In genomic region chr20:38764563-38765355, GRCh38 we compare ENCODE assay signal across 10 cellular contexts. TPM values are rescaled to one million over a fixed set of nuclear protein-coding genes. Genes with fewer than 3 reads are reported as not detected.
DNase-seq lines count a peak whose midpoint lies in the region; ATAC-seq and TF ChIP-seq lines count a peak whose summit lies in the region.
"Had no signal": no experiment of that assay in that cellular context is flagged by ENCODE, and none has a peak within 500 bp of the region (broad histone marks: within the 10 kb centered on the region; RNA-seq: fewer than 3 reads in every experiment).

No MANE protein-coding gene starts in this region.

- peaks cover 6% of the 10 kb centered on the region for H3K36me3 Mint-ChIP-seq in Caco-2 (ENCODE audit: insufficient read depth, unreplicated experiment)

- in situ Hi-C loops in mammary epithelial cell (cut with MboI; ENCODE audit: low sequenced_read_pairs in 2 of 2) = no loop called here

- no peak overlapping the region for H3K9ac ChIP-seq in mammary epithelial cell (ENCODE audit: insufficient read depth, low read length)

- POLR2A ChIA-PET in Caco-2 (lab: Charles Lee) = no interaction called here

- H3K79me2 ChIP-seq in mammary epithelial cell (ENCODE audit: insufficient read depth, low read length) = no peaks in the 10 kb centered on the region

- H3K4me1 ChIP-seq in mammary epithelial cell (ENCODE audit: insufficient read depth, low read length) (peaks cover 12% of the 10 kb centered on the region), psoas muscle (no peaks in the 10 kb centered on the region), Caco-2 (no peaks in the 10 kb centered on the region)

- WGBS in mammary epithelial cell (ENCODE audit: low coverage, missing lambda C conversion rate) = 49% methylated on average over 11 of the region's 11 CpGs
- WGBS in psoas muscle, 3 donors = 78 to 86% (median 82%) methylated on average over 11 of the region's 11 CpGs

- no peaks in the 10 kb centered on the region for H3K9me3 Mint-ChIP-seq in Caco-2 (ENCODE audit: unreplicated experiment)
- H3K9me3 Mint-ChIP-seq: activated naive CD4-positive, alpha-beta T cell treated with anti-CD3 and anti-CD28 coated beads, Interleukin-2, amount 50 U/mL, for 24 hours had no signal

- peak in 3 of 4 donors; percentile 71 to 81 (median 76) for ATAC-seq in psoas muscle
- ATAC-seq in HG03280 (IDR thresholded peaks at IDR 0.05; ENCODE audit: unreplicated experiment) = no peak

- H3K9me3 ChIP-seq in mammary epithelial cell (replicated peaks; ENCODE audit: insufficient read depth, low read length) (no peaks in the 10 kb centered on the region), psoas muscle (no peaks in the 10 kb centered on the region), Caco-2 (no peaks in the 10 kb centered on the region)

- peak overlapping the region; percentile 5 for H3K4me2 ChIP-seq in mammary epithelial cell (ENCODE audit: insufficient read depth, low read depth, low read length)

- H3K36me3 ChIP-seq in mammary epithelial cell (ENCODE audit: insufficient read depth, low read length) (peaks cover 11% of the 10 kb centered on the region), psoas muscle (ENCODE audit: insufficient read depth in 1 of 2, low read depth in 1 of 2) (peaks cover 27 to 100% of the 10 kb centered on the region in 2 donors), Caco-2 (ENCODE audit: control insufficient read depth, insufficient read depth, low read length) (0 out of 2 replicates have a peak, but pooled peaks cover 2% of the 10 kb centered on the region)

- CTCF ChIA-PET in mammary epithelial cell (lab: Charles Lee; ENCODE audit: low non-redundant PET) = interaction anchor here (0.5 kb wide), 1 partner anchor 285 kb away, joined by 3 read pairs; no protein-coding TSS in a partner anchor
- CTCF ChIA-PET in Caco-2 (lab: Charles Lee) = interaction anchor here (0.8 to 1.3 kb wide), 2 partner anchors 116 to 131 kb away, joined by 3 to 4 read pairs; no protein-coding TSS in a partner anchor

- no peaks in the 10 kb centered on the region for H3K27me3 Mint-ChIP-seq in Caco-2 (ENCODE audit: insufficient read depth, unreplicated experiment)
- H3K27me3 Mint-ChIP-seq: activated naive CD4-positive, alpha-beta T cell treated with anti-CD3 and anti-CD28 coated beads, Interleukin-2, amount 50 U/mL, for 24 hours had no signal

- no peaks in the 10 kb centered on the region for H4K20me1 ChIP-seq in mammary epithelial cell (ENCODE audit: insufficient read depth, low read length)

- H3K27ac ChIP-seq in mammary epithelial cell (ENCODE audit: insufficient read depth, low read depth, low read length) (no peak overlapping the region), psoas muscle (no peak overlapping the region)

- H3K4me1 Mint-ChIP-seq in Caco-2 (ENCODE audit: low read depth, unreplicated experiment) = no peaks in the 10 kb centered on the region

- BruUV-seq in mammary epithelial cell (replicated peaks; lab: Mats Ljungman, UMichigan) (no TSS peak), Caco-2 (replicated peaks; lab: Mats Ljungman, UMichigan) (no TSS peak)

- intact Hi-C loops in mammary epithelial cell (cut with micrococcal nuclease) (loop anchor here (1.0 kb wide), 1 partner anchor 26 kb away; no protein-coding TSS in a partner anchor), psoas muscle (cut with DNase I) (no loop called here), Caco-2 (cut with micrococcal nuclease; ENCODE audit: unreplicated experiment) (no loop called here)

- H3K27me3 ChIP-seq in mammary epithelial cell (ENCODE audit: insufficient read depth, low read length) (no peaks in the 10 kb centered on the region), psoas muscle (ENCODE audit: insufficient read depth in 3 of 3, low read length in 2 of 3) (no peaks in the 10 kb centered on the region), Caco-2 (replicated peaks; ENCODE audit: control insufficient read depth, insufficient read depth, low read length) (no peaks in the 10 kb centered on the region)

- no peak overlapping the region for H3K27ac Mint-ChIP-seq in Caco-2 (ENCODE audit: unreplicated experiment)
- H3K27ac Mint-ChIP-seq: activated naive CD4-positive, alpha-beta T cell treated with anti-CD3 and anti-CD28 coated beads, Interleukin-2, amount 50 U/mL, for 24 hours had no signal

- no peak overlapping the region for H2AFZ ChIP-seq in mammary epithelial cell (ENCODE audit: low read depth, low read length)

- no peak overlapping the region for H3K4me3 Mint-ChIP-seq in Caco-2 (ENCODE audit: unreplicated experiment)
- H3K4me3 Mint-ChIP-seq: activated naive CD4-positive, alpha-beta T cell treated with anti-CD3 and anti-CD28 coated beads, Interleukin-2, amount 50 U/mL, for 24 hours had no signal

- TF ChIP-seq CTCF in mammary epithelial cell (conservative IDR thresholded peaks at IDR 0.05 in 1 of 2, IDR thresholded peaks at IDR 0.05 in 1 of 2; ENCODE audit: extremely low read depth in 1 of 2, insufficient read depth in 1 of 2, low read depth in 1 of 2, low read length in 2 of 2) (no peak), psoas muscle (IDR thresholded peaks at IDR 0.05) (no peak), Caco-2 (IDR thresholded peaks at IDR 0.05; ENCODE audit: insufficient read depth in 1 of 2, low read depth in 1 of 2, low read length in 1 of 2, severe bottlenecking in 1 of 2, unreplicated experiment in 1 of 2) (no peak)

- dilution Hi-C loops in mammary epithelial cell (cut with HindIII; ENCODE audit: low sequenced_read_pairs) = loop anchor here (5.0 kb wide), 1 partner anchor 108 kb away; no protein-coding TSS in a partner anchor

- DNase-seq in COLO829 (ENCODE audit: low spot score) (peak; percentile 50), RPMI7951 (ENCODE audit: low read depth) (peak; percentile 90), mammary epithelial cell (peak; percentile 90), psoas muscle (no peak), globus pallidus (ENCODE audit: low spot score) (no peak), NCI-H748 treated with DMSO at 0.1 percent for 48 hours (lab: John Stamatoyannopoulos, UW) (no peak), Caco-2 (no peak)

- H3K4me3 ChIP-seq in mammary epithelial cell (replicated peaks in 1 of 3; ENCODE audit: insufficient read depth in 1 of 3, low read depth in 2 of 3, low read length in 3 of 3) (no peak overlapping the region), psoas muscle (no peak overlapping the region), Caco-2 (ENCODE audit: low read depth, low read length) (no peak overlapping the region)

RNA-seq across cellular contexts. Expression of gene ACTR5, which starts 16.5 kb away (rescaled TPM):
- total RNA-seq in RPMI7951 (2014; rRNA removed; shearing (Covaris generic)) = 13.5 and 13.6 TPM in 2 replicates
- 1 to 10 TPM; 6.5 to 6.8 TPM for total RNA-seq in mammary epithelial cell
- polyA plus RNA-seq in mammary epithelial cell = 7.9 TPM
- polyA minus RNA-seq in mammary epithelial cell = 3.0 TPM
- 1 to 10 TPM; 3.8 to 5.3 (median 4.7) TPM for total RNA-seq in psoas muscle
- polyA plus RNA-seq in psoas muscle = 1 to 10 TPM; 5.3 to 9.3 (median 6.8) TPM
- 18.2 and 20.0 TPM in 2 replicates for total RNA-seq in Caco-2 (2022)

RNA-seq across cellular contexts. Expression of gene SLC32A1, which starts 40.5 kb away (rescaled TPM):
- not detected in 2 replicates for total RNA-seq in RPMI7951 (2014; rRNA removed; shearing (Covaris generic))
- not detected for total RNA-seq in mammary epithelial cell
- not detected for polyA plus RNA-seq in mammary epithelial cell
- polyA minus RNA-seq in mammary epithelial cell = not detected
- total RNA-seq in psoas muscle = not detected
- not detected for polyA plus RNA-seq in psoas muscle
- total RNA-seq in Caco-2 (2022) = not detected in 2 replicates
- total RNA-seq: urinary bladder had no signal
- polyA plus RNA-seq: urinary bladder had no signal

RNA-seq across cellular contexts. Expression of gene PPP1R16B, which starts 40.7 kb away (rescaled TPM):
- total RNA-seq in RPMI7951 (2014; rRNA removed; shearing (Covaris generic)) = under 0.01 TPM in 2 replicates
- under 1 TPM in 1 of 2 donors, not detected in 1; under 0.01 TPM for total RNA-seq in mammary epithelial cell
- polyA plus RNA-seq in mammary epithelial cell = not detected
- polyA minus RNA-seq in mammary epithelial cell = not detected
- 1 to 10 TPM; 2.9 to 5.2 (median 5.1) TPM for total RNA-seq in psoas muscle
- polyA plus RNA-seq in psoas muscle = 1 to 10 TPM; 1.6 to 4.1 (median 2.3) TPM
- not detected in 2 replicates for total RNA-seq in Caco-2 (2022)

Comparison
In these comparisons a context has a peak if more than half of its experiments do, and no peak if none do; other contexts are left out.
1. DNase-seq: peak in COLO829 (single experiment), RPMI7951 (single experiment) and mammary epithelial cell (single experiment); none in psoas muscle (0 of 2), globus pallidus (single experiment), NCI-H748 treated with DMSO at 0.1 percent for 48 hours (single experiment) and Caco-2 (0 of 2).